ENCODE assay signal across 17 cellular contexts in the genomic region with DNA sequence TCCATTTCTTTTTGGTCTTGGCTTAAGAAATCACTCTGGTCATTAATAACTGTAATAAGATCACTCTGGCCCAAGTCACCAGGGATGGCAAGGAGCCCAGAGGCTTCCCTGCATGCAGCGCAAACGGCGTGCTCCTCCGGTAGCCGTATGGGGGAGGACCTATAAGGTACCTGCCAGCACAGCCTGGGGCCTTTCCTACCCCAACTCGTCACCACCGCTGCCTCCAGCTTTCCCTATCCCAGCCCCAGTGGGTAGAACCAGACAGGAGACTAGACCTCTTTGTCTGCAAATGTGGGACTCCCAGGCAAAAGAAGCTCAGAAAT. TPM values are rescaled to one million over a fixed set of nuclear protein-coding genes. Genes with fewer than 3 reads are reported as not detected.
DNase-seq lines count a peak whose midpoint lies in the region; TF ChIP-seq lines count a peak whose summit lies in the region.
"Had no signal": no experiment of that assay in that cellular context is flagged by ENCODE, and none has a peak within 500 bp of the region (broad histone marks: within the 10 kb centered on the region; RNA-seq: fewer than 3 reads in every experiment).

No MANE protein-coding gene starts in this region.

- H3K4me2 ChIP-seq in osteoblast (ENCODE audit: insufficient read depth, low read length): no peak overlapping the region

- H3K36me3 ChIP-seq in H7 (replicated peaks; ENCODE audit: control insufficient read depth, insufficient read depth, low read length) (no peaks in the 10 kb centered on the region), osteoblast (ENCODE audit: insufficient read depth, low read length) (no peaks in the 10 kb centered on the region)

- no peaks in the 10 kb centered on the region for H4K20me1 ChIP-seq in osteoblast (ENCODE audit: insufficient read depth, low read length)

- DNase-seq in H7 (peak; percentile 38), NCI-H446 treated with DMSO at 0.1 percent for 48 hours (lab: John Stamatoyannopoulos, UW) (peak; percentile 52), fibroblast of mammary gland (ENCODE audit: low read depth) (peak; percentile 49), osteoblast (ENCODE audit: insufficient read length, low spot score, missing footprints) (peak; percentile 74), T-helper 9 cell (no peak), dedifferentiated amniotic fluid mesenchymal stem cell (ENCODE audit: extremely low spot score) (no peak), NCI-H128 (lab: John Stamatoyannopoulos, UW; ENCODE audit: unreplicated experiment) (no peak)
- DNase-seq: CD4-positive, alpha-beta memory T cell; DMS79; GOT3; HFFc6; NCI-H1417 treated with DMSO at 0.1 percent for 48 hours; NCI-H2029 had no signal

- no peak overlapping the region for H3K27ac ChIP-seq in osteoblast (ENCODE audit: low read depth, low read length)
- H3K27ac ChIP-seq: RWPE1, SK-N-MC had no signal

- H3K4me3 ChIP-seq in H7 (ENCODE audit: insufficient read depth, low read depth, low read length): no peak overlapping the region
- H3K4me3 ChIP-seq in fibroblast of mammary gland (ENCODE audit: control insufficient read depth, low read depth, low read length): no peak overlapping the region
- no peak overlapping the region for H3K4me3 ChIP-seq in osteoblast (ENCODE audit: insufficient read depth, low read length)
- H3K4me3 ChIP-seq: GM12878, SK-N-MC had no signal

- TF ChIP-seq CTCF in fibroblast of mammary gland (conservative IDR thresholded peaks at IDR 0.05; ENCODE audit: control insufficient read depth, insufficient read depth, low read depth, low read length) (no peak), osteoblast (IDR thresholded peaks at IDR 0.05; ENCODE audit: extremely low read depth, low read depth, low read length) (no peak)

- no peaks in the 10 kb centered on the region for H3K4me1 ChIP-seq in osteoblast (ENCODE audit: insufficient read depth, low read length)

- no peaks in the 10 kb centered on the region for H3K9me3 ChIP-seq in osteoblast (ENCODE audit: low read depth, low read length)

- H2AFZ ChIP-seq in osteoblast (ENCODE audit: low read length): no peak overlapping the region

- H3K27me3 ChIP-seq in H7 (ENCODE audit: control insufficient read depth, insufficient read depth, low read length) (peaks cover 100% of the 10 kb centered on the region), osteoblast (ENCODE audit: insufficient read depth, low read length) (peaks cover 23% of the 10 kb centered on the region)

- H3K79me2 ChIP-seq in osteoblast (ENCODE audit: insufficient read depth, low read length): no peaks in the 10 kb centered on the region

RNA-seq across cellular contexts. Expression of gene HAND2, which starts 25.9 kb away (rescaled TPM):
- total RNA-seq in H7 (2014; rRNA removed; shearing (Covaris generic)): not detected in 2 replicates
- 1.8 and 3.8 TPM in 2 replicates for total RNA-seq in osteoblast
- total RNA-seq: B cell; CD4-positive, alpha-beta memory T cell; GM12878 had no signal

Comparison
In these comparisons a context has a peak if more than half of its experiments do, and no peak if none do; other contexts are left out.
1. DNase-seq: peak in H7 (single experiment), NCI-H446 treated with DMSO at 0.1 percent for 48 hours (single experiment), fibroblast of mammary gland (single experiment) and osteoblast (single experiment); none in T-helper 9 cell (single experiment), dedifferentiated amniotic fluid mesenchymal stem cell (single experiment) and NCI-H128 (single experiment).